ENCODE assay signal across 8 cellular contexts in genomic region chr11:124865181-124865901, GRCh38. TPM values are rescaled to one million over a fixed set of nuclear protein-coding genes. Genes with fewer than 3 reads are reported as not detected.
DNase-seq lines count a peak whose midpoint lies in the region; ATAC-seq and TF ChIP-seq lines count a peak whose summit lies in the region.

ROBO3 (plus strand) TSS chr11:124865432; CDS start chr11:124865578, 146 bp downstream.

- peak within 1 kb of the TSS; percentile 36 for H3K4me3 ChIP-seq in skeletal muscle cell (ENCODE audit: low read depth, low read length)

- ATAC-seq in SK-N-SH treated with all-trans-retinoic acid at 6 μM for 48 hours = peak; percentile 9
- no peak for ATAC-seq in left cardiac atrium
- ATAC-seq in GM18511 (IDR thresholded peaks at IDR 0.05; ENCODE audit: unreplicated experiment) = no peak
- ATAC-seq in GM21723 (IDR thresholded peaks at IDR 0.05; ENCODE audit: unreplicated experiment) = no peak

- intact Hi-C loops in left cardiac atrium (cut with DNase I) = no loop called here

- peak in 2 of 3 experiments; percentile 75 to 85 for DNase-seq in NCI-H1417 (lab: John Stamatoyannopoulos, UW)
- no peak for DNase-seq in NCI-H1417 treated with DMSO at 0.1 percent for 48 hours (lab: John Stamatoyannopoulos, UW)
- no peak for DNase-seq in left cardiac atrium
- no peak for DNase-seq in skeletal muscle cell (ENCODE audit: low read depth)
- no peak for DNase-seq in DMS114 treated with DMSO at 0.1 percent for 48 hours (lab: John Stamatoyannopoulos, UW; ENCODE audit: unreplicated experiment)

TF ChIP-seq in SK-N-SH treated with all-trans-retinoic acid at 6 μM for 48 hours, 23 proteins besides CTCF, POLR2A, EP300 and RAD21:
- TF ChIP-seq ZFP30 (CRISPR knock-in tag; IDR thresholded peaks at IDR 0.05) = no peak
- no peak for TF ChIP-seq CSDC2 (CRISPR knock-in tag; IDR thresholded peaks at IDR 0.05)
- no peak for TF ChIP-seq RARB (CRISPR knock-in tag; IDR thresholded peaks at IDR 0.05)
- TF ChIP-seq SNAI2 (CRISPR knock-in tag; IDR thresholded peaks at IDR 0.05) = no peak
- no peak for TF ChIP-seq TOX (CRISPR knock-in tag; IDR thresholded peaks at IDR 0.05; ENCODE audit: borderline replicate concordance)
- no peak for TF ChIP-seq ZNF8 (CRISPR knock-in tag; IDR thresholded peaks at IDR 0.05)
- no peak for TF ChIP-seq PATZ1 (CRISPR knock-in tag; IDR thresholded peaks at IDR 0.05; ENCODE audit: borderline replicate concordance)
- no peak for TF ChIP-seq ARNTL (CRISPR knock-in tag; IDR thresholded peaks at IDR 0.05; ENCODE audit: borderline replicate concordance, low read depth)
- no peak for TF ChIP-seq BACH2 (CRISPR knock-in tag; IDR thresholded peaks at IDR 0.05; ENCODE audit: borderline replicate concordance)
- TF ChIP-seq, protein P1, sequence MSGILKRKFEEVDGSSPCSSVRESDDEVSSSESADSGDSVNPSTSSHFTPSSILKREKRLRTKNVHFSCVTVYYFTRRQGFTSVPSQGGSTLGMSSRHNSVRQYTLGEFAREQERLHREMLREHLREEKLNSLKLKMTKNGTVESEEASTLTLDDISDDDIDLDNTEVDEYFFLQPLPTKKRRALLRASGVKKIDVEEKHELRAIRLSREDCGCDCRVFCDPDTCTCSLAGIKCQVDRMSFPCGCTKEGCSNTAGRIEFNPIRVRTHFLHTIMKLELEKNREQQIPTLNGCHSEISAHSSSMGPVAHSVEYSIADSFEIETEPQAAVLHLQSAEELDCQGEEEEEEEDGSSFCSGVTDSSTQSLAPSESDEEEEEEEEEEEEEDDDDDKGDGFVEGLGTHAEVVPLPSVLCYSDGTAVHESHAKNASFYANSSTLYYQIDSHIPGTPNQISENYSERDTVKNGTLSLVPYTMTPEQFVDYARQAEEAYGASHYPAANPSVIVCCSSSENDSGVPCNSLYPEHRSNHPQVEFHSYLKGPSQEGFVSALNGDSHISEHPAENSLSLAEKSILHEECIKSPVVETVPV (CRISPR knock-in tag; IDR thresholded peaks at IDR 0.05) = no peak

RNA-seq across cellular contexts. Expression of gene ROBO3, which starts in this region (rescaled TPM):
- total RNA-seq in left cardiac atrium = 10 to 100 TPM; 11.1 to 11.5 TPM

Comparison
In these comparisons a context has a peak if more than half of its experiments do, and no peak if none do; other contexts are left out.
1. DNase-seq: peak in NCI-H1417 (2 of 3); none in NCI-H1417 treated with DMSO at 0.1 percent for 48 hours (single experiment), left cardiac atrium (single experiment), skeletal muscle cell (single experiment) and DMS114 treated with DMSO at 0.1 percent for 48 hours (single experiment).